ENCODE assay signal across 8 cellular contexts in the genomic region with DNA sequence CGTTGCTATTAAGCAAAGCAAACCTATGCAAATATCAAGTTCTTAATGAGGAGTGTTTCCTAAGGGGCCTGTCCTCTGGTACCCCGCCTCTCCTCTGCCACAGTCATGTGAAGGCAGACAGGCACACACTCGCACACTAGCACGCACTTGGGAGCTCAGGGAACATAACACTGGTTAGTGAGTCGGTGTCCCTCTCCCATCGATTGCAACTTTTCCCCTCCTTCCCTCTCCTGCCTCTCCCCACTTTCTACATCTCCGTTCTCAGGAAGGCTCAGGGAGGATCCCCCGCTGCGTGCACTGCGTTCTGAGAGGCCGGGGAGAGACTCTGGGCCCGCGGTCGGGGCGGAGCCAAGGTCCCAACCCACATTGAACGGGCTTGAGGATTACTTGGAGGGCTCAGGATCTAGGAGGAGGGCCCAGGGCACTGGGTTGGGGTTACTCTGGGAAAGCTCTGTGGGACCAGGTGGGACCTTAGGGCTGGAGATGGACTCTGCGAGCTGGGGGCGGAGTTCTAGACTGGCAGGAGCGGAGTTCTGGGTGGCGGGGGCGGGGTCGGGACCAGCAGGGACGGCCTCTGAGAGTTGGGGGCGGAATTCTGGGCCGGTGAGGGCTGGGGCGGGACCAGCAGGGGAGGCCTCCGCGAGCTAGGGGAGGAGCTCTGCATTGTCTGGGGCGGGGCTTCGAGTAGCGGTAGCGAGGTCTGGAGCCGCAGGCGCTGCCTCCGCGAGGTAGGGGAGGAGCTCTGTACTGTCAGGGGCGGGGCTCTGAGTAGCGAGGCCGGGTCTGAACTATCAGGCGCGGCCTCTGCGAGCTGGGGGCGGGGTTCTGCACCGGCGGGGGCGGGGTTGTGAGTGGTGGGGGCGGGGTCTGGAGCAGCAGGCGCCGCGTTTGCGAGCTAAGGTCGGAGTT. TPM values are rescaled to one million over a fixed set of nuclear protein-coding genes. Genes with fewer than 3 reads are reported as not detected.
DNase-seq lines count a peak whose midpoint lies in the region; ATAC-seq, FAIRE-seq and TF ChIP-seq lines count a peak whose summit lies in the region.

No MANE protein-coding gene starts in this region.

- H2AFZ ChIP-seq in keratinocyte (ENCODE audit: control insufficient read depth, low read length), result peak overlapping the region; percentile 64

- ATAC-seq in HG03354 (IDR thresholded peaks at IDR 0.05; ENCODE audit: poor library complexity, severe bottlenecking, unreplicated experiment), result peak; percentile 92
- peak; percentile 93 for ATAC-seq in central memory CD8-positive, alpha-beta T cell (replicated peaks; ENCODE audit: extremely low read depth, poor library complexity, severe bottlenecking)

- H3K4me1 ChIP-seq in keratinocyte (ENCODE audit: control insufficient read depth, extremely low read depth, insufficient read depth, low read length), result peaks cover 62% of the 10 kb centered on the region

- H3K27ac Mint-ChIP-seq in central memory CD8-positive, alpha-beta T cell (ENCODE audit: low read depth), result no peak overlapping the region

- TF ChIP-seq CTCF in keratinocyte (optimal IDR thresholded peaks at IDR 0.05 in 1 of 3, IDR thresholded peaks at IDR 0.05 in 1 of 3, conservative IDR thresholded peaks at IDR 0.05 in 1 of 3; ENCODE audit: extremely low read depth in 1 of 3, insufficient read depth in 2 of 3, low read length in 3 of 3), result no peak

- H3K9ac ChIP-seq in keratinocyte (ENCODE audit: control insufficient read depth, extremely low read depth, insufficient read depth, low read length), result peak overlapping the region; percentile 83

- peak overlapping the region; percentile 89 for H3K4me2 ChIP-seq in keratinocyte (ENCODE audit: control insufficient read depth, extremely low read depth, insufficient read depth, low read depth, low read length)

- no peaks in the 10 kb centered on the region for H3K36me3 ChIP-seq in keratinocyte (ENCODE audit: control insufficient read depth in 2 of 2, extremely low read depth in 1 of 2, insufficient read depth in 2 of 2, low read length in 2 of 2)

- H3K9me3 ChIP-seq in keratinocyte (ENCODE audit: control insufficient read depth, low read depth, low read length), result no peaks in the 10 kb centered on the region

- H3K4me3 ChIP-seq in keratinocyte (ENCODE audit: control insufficient read depth in 2 of 3, extremely low read depth in 1 of 3, insufficient read depth in 2 of 3, low read depth in 1 of 3, low read length in 3 of 3), result peak overlapping the region; percentile 70 to 87 (median 87)

- dilution Hi-C loops in keratinocyte (cut with MboI; ENCODE audit: extremely low pct_ligation_motif_present, low sequenced_read_pairs), result no loop called here

- H4K20me1 ChIP-seq in keratinocyte (ENCODE audit: control insufficient read depth, extremely low read depth, insufficient read depth, low read length), result no peaks in the 10 kb centered on the region

- peak; percentile 61 for FAIRE-seq in keratinocyte (lab: Jason Lieb, UNC)

- peak overlapping the region; percentile 91 for H3K27ac ChIP-seq in keratinocyte (ENCODE audit: control insufficient read depth, insufficient read depth, low read length)

- peaks cover 8% of the 10 kb centered on the region for H3K4me1 Mint-ChIP-seq in central memory CD8-positive, alpha-beta T cell

- DNase-seq in AG20443 (ENCODE audit: low spot score) (peak; percentile 98), NCI-H345 treated with DMSO at 0.1 percent for 48 hours (lab: John Stamatoyannopoulos, UW; ENCODE audit: unreplicated experiment) (peak; percentile 91), keratinocyte (ENCODE audit: low read depth, low spot score) (peak; percentile 85)
- DNase-seq in activated CD4-positive, CD25-positive, alpha-beta regulatory T cell treated with anti-CD3 and anti-CD28 coated beads, Interleukin-2, amount 50 U/mL, for 16 hours (ENCODE audit: low read depth, low spot score), result peak; percentile 96
- DNase-seq in central memory CD8-positive, alpha-beta T cell (ENCODE audit: low spot score in 2 of 2), result peak; percentile 98 to 99
- peak; percentile 96 to 99 (median 98) for DNase-seq in stimulated activated CD4-positive, alpha-beta T cell treated with anti-CD3 and anti-CD28 coated beads, Interleukin-12 subunit alpha, Interleukin-12 subunit beta, amount 100 ng/mL, for 48 hours (ENCODE audit: low read depth in 2 of 3, low spot score in 1 of 3)

- peak; percentile 59 for TF ChIP-seq POLR2A in GM19099 (IDR thresholded peaks at IDR 0.05; ENCODE audit: extremely low read depth, insufficient read length, low read depth)

- H3K9me3 Mint-ChIP-seq in central memory CD8-positive, alpha-beta T cell, result no peaks in the 10 kb centered on the region

- no peaks in the 10 kb centered on the region for H3K27me3 Mint-ChIP-seq in central memory CD8-positive, alpha-beta T cell

- H3K27me3 ChIP-seq in keratinocyte (ENCODE audit: control insufficient read depth, extremely low read depth, insufficient read depth, low read length), result no peaks in the 10 kb centered on the region

- H3K79me2 ChIP-seq in keratinocyte (ENCODE audit: control insufficient read depth, insufficient read depth, low read length), result peaks cover 30% of the 10 kb centered on the region

- no peak overlapping the region for H3K4me3 Mint-ChIP-seq in central memory CD8-positive, alpha-beta T cell

- H3K9me1 ChIP-seq in keratinocyte (ENCODE audit: control insufficient read depth, extremely low read depth, insufficient read depth, low read length), result no peaks in the 10 kb centered on the region

- peaks cover 8% of the 10 kb centered on the region for H3K36me3 Mint-ChIP-seq in central memory CD8-positive, alpha-beta T cell (ENCODE audit: insufficient read depth)

RNA-seq across cellular contexts. Expression of gene LEPR, which starts 0.5 kb away (rescaled TPM):
- polyA plus RNA-seq in keratinocyte, result 2.8 to 6.5 TPM (median 5.5 TPM) in 3 replicates
- polyA plus RNA-seq in keratinocyte (2011; ENCODE audit: low read depth), result 3.7 TPM
- polyA plus RNA-seq in keratinocyte (2011; cell fraction: cytosol; rRNA removed), result 3.1 and 7.7 TPM in 2 replicates
- 5.0 and 5.5 TPM in 2 replicates for polyA plus RNA-seq in keratinocyte (2011; cell fraction: nucleus; rRNA removed)
- polyA plus RNA-seq in keratinocyte (2012; ENCODE audit: low replicate concordance), result 2.9 and 8.6 TPM in 2 replicates
- polyA minus RNA-seq in keratinocyte, result 1.0 to 10.7 TPM (median 9.5 TPM) in 3 replicates
- 5.8 TPM for polyA minus RNA-seq in keratinocyte (2011; cell fraction: cytosol; rRNA and poly(A)+ RNA removed)
- polyA minus RNA-seq in keratinocyte (2011; cell fraction: nucleus; rRNA and poly(A)+ RNA removed), result 4.0 and 9.2 TPM in 2 replicates

RNA-seq across cellular contexts. Expression of gene LEPROT, which starts 0.5 kb away (rescaled TPM):
- polyA plus RNA-seq in keratinocyte, result 54.7 to 83.1 TPM (median 82.5 TPM) in 3 replicates
- polyA plus RNA-seq in keratinocyte (2011; ENCODE audit: low read depth), result 56.6 TPM
- polyA plus RNA-seq in keratinocyte (2011; cell fraction: cytosol; rRNA removed), result 40.5 and 68.4 TPM in 2 replicates
- 96.3 and 122 TPM in 2 replicates for polyA plus RNA-seq in keratinocyte (2011; cell fraction: nucleus; rRNA removed)
- polyA plus RNA-seq in keratinocyte (2012; ENCODE audit: low replicate concordance), result 45.9 and 47.8 TPM in 2 replicates
- 29.7 to 70.9 TPM (median 68.1 TPM) in 3 replicates for polyA minus RNA-seq in keratinocyte
- polyA minus RNA-seq in keratinocyte (2011; cell fraction: cytosol; rRNA and poly(A)+ RNA removed), result 44.3 TPM
- 58.5 and 96.5 TPM in 2 replicates for polyA minus RNA-seq in keratinocyte (2011; cell fraction: nucleus; rRNA and poly(A)+ RNA removed)

Comparison
In these comparisons a context has a peak if more than half of its experiments do, and no peak if none do; other contexts are left out.
1. Peak in every context shown above with its lines: DNase-seq, ATAC-seq, H3K4me3 ChIP-seq and H3K27ac ChIP-seq.